Comparison of ENCODE assay signal across 10 cellular contexts in the genomic region with DNA sequence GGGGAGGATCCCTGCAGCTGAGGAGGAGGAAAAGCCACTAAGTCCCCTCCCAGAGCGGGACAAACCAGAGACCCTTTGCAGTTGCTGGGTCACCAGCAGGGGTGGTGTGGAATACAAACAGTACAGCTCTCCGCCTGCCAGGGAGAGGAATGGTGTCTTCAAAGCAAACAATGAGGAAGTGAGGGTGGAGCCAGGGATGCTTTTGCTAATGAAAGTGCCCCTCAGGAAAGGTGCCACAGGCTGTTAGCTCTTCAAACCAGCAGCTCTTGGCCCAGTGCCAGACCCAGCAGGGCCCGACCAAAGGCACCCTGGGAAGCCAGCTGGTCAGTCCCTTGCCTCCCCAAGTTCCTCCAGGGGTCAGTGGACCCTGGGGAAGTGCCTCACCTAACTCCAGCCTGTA.
DNase-seq lines count a peak whose midpoint lies in the region; ATAC-seq and TF ChIP-seq lines count a peak whose summit lies in the region.
"Had no signal": no experiment of that assay in that cellular context is flagged by ENCODE, and none has a peak within 500 bp of the region (broad histone marks: within the 10 kb centered on the region; RNA-seq: fewer than 3 reads in every experiment).

No MANE protein-coding gene starts in this region.

- H3K4me3 ChIP-seq in cardiac muscle cell, result no peak overlapping the region

- H3K27me3 ChIP-seq in cardiac muscle cell, result no peaks in the 10 kb centered on the region

- no peak for ATAC-seq in HG03045 (IDR thresholded peaks at IDR 0.05; ENCODE audit: unreplicated experiment)
- ATAC-seq: T-cell had no signal

- TF ChIP-seq CTCF in cardiac muscle cell (IDR thresholded peaks at IDR 0.05; ENCODE audit: low read depth, low read length) (no peak), GM13977 (IDR thresholded peaks at IDR 0.05; ENCODE audit: extremely low read depth, insufficient read depth, missing control alignments) (no peak)

- in situ Hi-C loops in GM13977 (cut with MboI; ENCODE audit: low pct_unique_long_range_greater_than_20kb, low sequenced_read_pairs, unreplicated experiment), result no loop called here

- H3K36me3 ChIP-seq in cardiac muscle cell, result peaks cover 4% of the 10 kb centered on the region

- no peak overlapping the region for H3K27ac ChIP-seq in cardiac muscle cell
- H3K27ac ChIP-seq: C4-2B had no signal

- no peaks in the 10 kb centered on the region for H3K9me3 ChIP-seq in cardiac muscle cell (ENCODE audit: low read depth)

- peak; percentile 22 for DNase-seq in A172 (ENCODE audit: low spot score)
- peak; percentile 23 for DNase-seq in H4 (ENCODE audit: low spot score)
- DNase-seq in NCI-H524 (lab: John Stamatoyannopoulos, UW), result peak; percentile 60 to 85
- peak; percentile 3 to 37 for DNase-seq in cardiac muscle cell (ENCODE audit: low read depth in 1 of 2, low spot score in 1 of 2)
- DNase-seq in activated T-cell treated with anti-CD3 and anti-CD28 coated beads, Interleukin-2, amount 50 U/mL, for 48 hours, result no peak
- no peak for DNase-seq in GM13977 (ENCODE audit: low spot score)
- DNase-seq in cerebellum (ENCODE audit: low spot score), result no peak

- H3K4me1 ChIP-seq in cardiac muscle cell (ENCODE audit: low read depth), result peaks cover 10% of the 10 kb centered on the region

Comparison
In these comparisons a context has a peak if more than half of its experiments do, and no peak if none do; other contexts are left out.
1. DNase-seq: peak in A172 (single experiment), H4 (single experiment), NCI-H524 (2 of 2) and cardiac muscle cell (2 of 2); none in activated T-cell treated with anti-CD3 and anti-CD28 coated beads, Interleukin-2, amount 50 U/mL, for 48 hours (0 of 2), GM13977 (single experiment) and cerebellum (single experiment).